2 cellular contexts compared by ENCODE assay signal in the genomic region with DNA sequence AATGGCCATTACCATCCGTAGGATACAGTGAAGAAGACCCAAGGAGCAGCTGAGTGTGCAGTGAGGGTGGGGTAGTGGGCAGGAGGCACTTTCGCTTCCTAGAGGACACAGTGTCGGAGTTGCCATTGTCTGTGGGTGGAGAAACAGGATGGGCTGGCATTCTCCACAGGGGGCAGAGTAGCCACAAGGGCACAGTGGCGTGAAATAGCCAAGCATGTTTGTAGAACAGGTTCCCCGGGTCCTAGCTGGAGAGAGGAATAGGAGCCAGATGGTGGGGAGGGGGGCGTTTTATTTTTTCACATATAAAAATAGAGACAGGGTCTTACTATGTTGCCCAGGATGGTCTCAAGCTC.
A peak's percentile ranks its signal among the peaks of the same experiment; 100 is the strongest.
TF ChIP-seq lines count a peak whose summit lies in the region.

No MANE protein-coding gene starts in this region.

TF ChIP-seq in Ishikawa, 13 proteins besides CTCF, POLR2A, EP300 and RAD21:
- TF ChIP-seq TEAD4 (IDR thresholded peaks at IDR 0.05) (peak; percentile 37; the same call in 1 of the 2 replicates), CEBPB (IDR thresholded peaks at IDR 0.05) (no peak), TCF12 (IDR thresholded peaks at IDR 0.05; ENCODE audit: low read depth) (peak; percentile 52), YY1 (IDR thresholded peaks at IDR 0.05; ENCODE audit: low read depth) (peak; percentile 52; the same call in 1 of the 2 replicates), CREB1 (IDR thresholded peaks at IDR 0.05; ENCODE audit: low read depth) (no peak), EGR1 (IDR thresholded peaks at IDR 0.05) (no peak), NFIC (IDR thresholded peaks at IDR 0.05) (peak; percentile 67), ZBTB7A (IDR thresholded peaks at IDR 0.05; ENCODE audit: low read depth) (no peak), TAF1 (IDR thresholded peaks at IDR 0.05; ENCODE audit: low read depth) (no peak)
- TF ChIP-seq, protein P1, sequence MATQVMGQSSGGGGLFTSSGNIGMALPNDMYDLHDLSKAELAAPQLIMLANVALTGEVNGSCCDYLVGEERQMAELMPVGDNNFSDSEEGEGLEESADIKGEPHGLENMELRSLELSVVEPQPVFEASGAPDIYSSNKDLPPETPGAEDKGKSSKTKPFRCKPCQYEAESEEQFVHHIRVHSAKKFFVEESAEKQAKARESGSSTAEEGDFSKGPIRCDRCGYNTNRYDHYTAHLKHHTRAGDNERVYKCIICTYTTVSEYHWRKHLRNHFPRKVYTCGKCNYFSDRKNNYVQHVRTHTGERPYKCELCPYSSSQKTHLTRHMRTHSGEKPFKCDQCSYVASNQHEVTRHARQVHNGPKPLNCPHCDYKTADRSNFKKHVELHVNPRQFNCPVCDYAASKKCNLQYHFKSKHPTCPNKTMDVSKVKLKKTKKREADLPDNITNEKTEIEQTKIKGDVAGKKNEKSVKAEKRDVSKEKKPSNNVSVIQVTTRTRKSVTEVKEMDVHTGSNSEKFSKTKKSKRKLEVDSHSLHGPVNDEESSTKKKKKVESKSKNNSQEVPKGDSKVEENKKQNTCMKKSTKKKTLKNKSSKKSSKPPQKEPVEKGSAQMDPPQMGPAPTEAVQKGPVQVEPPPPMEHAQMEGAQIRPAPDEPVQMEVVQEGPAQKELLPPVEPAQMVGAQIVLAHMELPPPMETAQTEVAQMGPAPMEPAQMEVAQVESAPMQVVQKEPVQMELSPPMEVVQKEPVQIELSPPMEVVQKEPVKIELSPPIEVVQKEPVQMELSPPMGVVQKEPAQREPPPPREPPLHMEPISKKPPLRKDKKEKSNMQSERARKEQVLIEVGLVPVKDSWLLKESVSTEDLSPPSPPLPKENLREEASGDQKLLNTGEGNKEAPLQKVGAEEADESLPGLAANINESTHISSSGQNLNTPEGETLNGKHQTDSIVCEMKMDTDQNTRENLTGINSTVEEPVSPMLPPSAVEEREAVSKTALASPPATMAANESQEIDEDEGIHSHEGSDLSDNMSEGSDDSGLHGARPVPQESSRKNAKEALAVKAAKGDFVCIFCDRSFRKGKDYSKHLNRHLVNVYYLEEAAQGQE (IDR thresholded peaks at IDR 0.05; ENCODE audit: low read depth): no peak
- TF ChIP-seq, protein P2, sequence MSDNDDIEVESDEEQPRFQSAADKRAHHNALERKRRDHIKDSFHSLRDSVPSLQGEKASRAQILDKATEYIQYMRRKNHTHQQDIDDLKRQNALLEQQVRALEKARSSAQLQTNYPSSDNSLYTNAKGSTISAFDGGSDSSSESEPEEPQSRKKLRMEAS (IDR thresholded peaks at IDR 0.05): peak; percentile 61

TF ChIP-seq in H1, 55 proteins besides CTCF, POLR2A, EP300 and RAD21:
- no peak for TF ChIP-seq SIRT6 (IDR thresholded peaks at IDR 0.05; ENCODE audit: low read length)
- no peak for TF ChIP-seq SP4 (IDR thresholded peaks at IDR 0.05; ENCODE audit: low read length)
- TF ChIP-seq RXRA (IDR thresholded peaks at IDR 0.05; ENCODE audit: insufficient read depth, low read depth, low read length): no peak
- no peak for TF ChIP-seq CBX8 (IDR thresholded peaks at IDR 0.05; ENCODE audit: borderline replicate concordance, low read depth, low read length)
- TF ChIP-seq CHD2 (IDR thresholded peaks at IDR 0.05; ENCODE audit: low read length): no peak
- no peak for TF ChIP-seq EZH2 (IDR thresholded peaks at IDR 0.05; ENCODE audit: low read depth, low read length, severe bottlenecking)
TF ChIP-seq in H1: peak in this region for 0.
